In genomic region chr19:3079578-3079977, GRCh38 we compare ENCODE assay signal across 22 cellular contexts. TPM values are rescaled to one million over a fixed set of nuclear protein-coding genes. Genes with fewer than 3 reads are reported as not detected.
DNase-seq lines count a peak whose midpoint lies in the region; TF ChIP-seq lines count a peak whose summit lies in the region.
"Had no signal": no experiment of that assay in that cellular context is flagged by ENCODE, and none has a peak within 500 bp of the region (broad histone marks: within the 10 kb centered on the region; RNA-seq: fewer than 3 reads in every experiment).

No MANE protein-coding gene starts in this region.

- no peak for DNase-seq in colonic mucosa
- DNase-seq in neural progenitor cell (ENCODE audit: low spot score), result no peak
- no peak for DNase-seq in Kasumi-1 (lab: John Stamatoyannopoulos, UW)
- DNase-seq in cerebellum (ENCODE audit: low spot score), result no peak
- DNase-seq in GM19240 (ENCODE audit: insufficient read length, low spot score), result no peak
- DNase-seq: Calu3; CD8-positive, alpha-beta memory T cell; DMS153; H9; MV-4-11; NCI-H1105 treated with DMSO at 0.1 percent for 48 hours; NCI-H1694; NCI-H2081; NCI-H2171; NCI-H345; NCI-H524 treated with DMSO at 0.1 percent for 48 hours; NCI-H82; SIG-M5 had no signal

- no peaks in the 10 kb centered on the region for H3K36me3 Mint-ChIP-seq in neural progenitor cell
- H3K36me3 Mint-ChIP-seq: CD8-positive, alpha-beta memory T cell had no signal

- no peaks in the 10 kb centered on the region for H4K20me1 ChIP-seq in neural progenitor cell (ENCODE audit: low read depth)

- H3K4me2 ChIP-seq in neural progenitor cell, result no peak overlapping the region

- H3K27ac Mint-ChIP-seq in neural progenitor cell, result no peak overlapping the region
- H3K27ac Mint-ChIP-seq: H9 had no signal

- TF ChIP-seq CTCF in HEK293 (tag by site-specific recombination; IDR thresholded peaks at IDR 0.05) (no peak), colonic mucosa (IDR thresholded peaks at IDR 0.05) (no peak), neural progenitor cell (IDR thresholded peaks at IDR 0.05) (no peak)

- CTCF ChIA-PET in HEK293 (lab: Yijun Ruan, JAX), result interaction anchor here (0.6 kb wide), 1 partner anchor 409 kb away, joined by 3 read pairs; no protein-coding TSS in a partner anchor

- H3K4me3 Mint-ChIP-seq in neural progenitor cell, result peak overlapping the region; percentile 41
- H3K4me3 Mint-ChIP-seq: CD8-positive, alpha-beta memory T cell; H9 had no signal

- intact Hi-C loops in colonic mucosa (cut with DNase I), result loop anchor here (2.0 to 5.0 kb wide), 2 partner anchors 27 to 83 kb away; no protein-coding TSS in a partner anchor

- H3K9ac ChIP-seq in colonic mucosa (ENCODE audit: low read depth in 2 of 2, low read length in 2 of 2) (no peak overlapping the region), neural progenitor cell (no peak overlapping the region)

- H3K4me3 ChIP-seq in HEK293 (ENCODE audit: low read depth, low read length) (no peak overlapping the region), colonic mucosa (no peak overlapping the region), neural progenitor cell (no peak overlapping the region)

- H3F3A ChIP-seq in neural progenitor cell (ENCODE audit: low read depth), result no peaks in the 10 kb centered on the region

- peaks cover 4% of the 10 kb centered on the region for H3K4me1 Mint-ChIP-seq in neural progenitor cell

- POLR2A ChIA-PET in HEK293 (lab: Yijun Ruan, JAX), result no interaction called here

- H3K79me2 ChIP-seq in neural progenitor cell (ENCODE audit: low read depth), result no peaks in the 10 kb centered on the region

- H3K27me3 Mint-ChIP-seq in neural progenitor cell (ENCODE audit: insufficient read depth, low read depth), result peaks cover 12% of the 10 kb centered on the region

- H3K27me3 ChIP-seq in colonic mucosa (no peaks in the 10 kb centered on the region), neural progenitor cell (peaks cover 9% of the 10 kb centered on the region)

- no peaks in the 10 kb centered on the region for H3K9me3 Mint-ChIP-seq in neural progenitor cell
- H3K9me3 Mint-ChIP-seq: CD8-positive, alpha-beta memory T cell had no signal

- no peak overlapping the region for H2AFZ ChIP-seq in neural progenitor cell (replicated peaks)

- H3K4me1 ChIP-seq in HEK293 (ENCODE audit: control insufficient read depth, insufficient read depth, low read length), result no peaks in the 10 kb centered on the region
- no peaks in the 10 kb centered on the region for H3K4me1 ChIP-seq in colonic mucosa
- no peaks in the 10 kb centered on the region for H3K4me1 ChIP-seq in neural progenitor cell

- H3K36me3 ChIP-seq in HEK293 (ENCODE audit: control insufficient read depth in 2 of 2, insufficient read depth in 1 of 2, low read length in 2 of 2) (no peaks in the 10 kb centered on the region), colonic mucosa (no peaks in the 10 kb centered on the region), neural progenitor cell (no peaks in the 10 kb centered on the region)

- no peaks in the 10 kb centered on the region for H3K9me3 ChIP-seq in HEK293 (ENCODE audit: control insufficient read depth, insufficient read depth, low read depth, low read length)
- no peaks in the 10 kb centered on the region for H3K9me3 ChIP-seq in colonic mucosa
- H3K9me3 ChIP-seq in neural progenitor cell (ENCODE audit: low read depth), result no peaks in the 10 kb centered on the region

- no peak overlapping the region for H3K27ac ChIP-seq in HEK293 (ENCODE audit: extremely low read depth, low read depth, low read length)
- peak overlapping the region; percentile 14 for H3K27ac ChIP-seq in colonic mucosa
- no peak overlapping the region for H3K27ac ChIP-seq in neural progenitor cell
- H3K27ac ChIP-seq: C4-2B had no signal

TF ChIP-seq in HEK293, 187 proteins besides CTCF, POLR2A, EP300 and RAD21 (continues in another document):
- TF ChIP-seq KLF17 (tag by site-specific recombination; IDR thresholded peaks at IDR 0.05) (0 out of 2 replicates have a peak, but pooled peaks have one; percentile 24), ZNF830 (tag by site-specific recombination; IDR thresholded peaks at IDR 0.05; ENCODE audit: low read depth) (no peak), ZNF791 (tag by site-specific recombination; IDR thresholded peaks at IDR 0.05) (no peak), ZNF510 (tag by site-specific recombination; IDR thresholded peaks at IDR 0.05; ENCODE audit: insufficient replicate concordance) (no peak), ZNF366 (tag by site-specific recombination; conservative IDR thresholded peaks at IDR 0.05) (no peak), PBX3 (CRISPR knock-in tag; IDR thresholded peaks at IDR 0.05) (no peak), ZNF19 (tag by site-specific recombination; IDR thresholded peaks at IDR 0.05; ENCODE audit: low read depth) (no peak), GLIS1 (tag by site-specific recombination; IDR thresholded peaks at IDR 0.05) (no peak), HOXA7 (CRISPR knock-in tag; IDR thresholded peaks at IDR 0.05; ENCODE audit: borderline replicate concordance) (no peak), ZNF302 (tag by site-specific recombination; IDR thresholded peaks at IDR 0.05; ENCODE audit: low read depth) (no peak), ZNF777 (tag by site-specific recombination; IDR thresholded peaks at IDR 0.05; ENCODE audit: borderline replicate concordance) (no peak), ZNF280D (tag by site-specific recombination; IDR thresholded peaks at IDR 0.05) (peak; percentile 69; the same call in 1 of the 2 replicates), ZNF26 (tag by site-specific recombination; IDR thresholded peaks at IDR 0.05) (no peak), ZNF146 (tag by site-specific recombination; IDR thresholded peaks at IDR 0.05) (no peak), ZSCAN16 (tag by site-specific recombination; IDR thresholded peaks at IDR 0.05) (no peak), ZNF623 (tag by site-specific recombination; IDR thresholded peaks at IDR 0.05) (peak; percentile 100), ZNF16 (tag by site-specific recombination; IDR thresholded peaks at IDR 0.05; ENCODE audit: low read depth) (peak; percentile 71)

RNA-seq across cellular contexts. Expression of gene GNA11, which starts 14.6 kb away (rescaled TPM):
- total RNA-seq in colonic mucosa (100 to 1,000 TPM; 197 to 215 TPM), neural progenitor cell (ENCODE audit: low replicate concordance) (12.4 and 19.5 TPM in 2 replicates), cerebellum (37.0 TPM)

RNA-seq across cellular contexts. Expression of gene TLE5, which starts 17.3 kb away (rescaled TPM):
- 100 to 1,000 TPM; 407 to 409 TPM for total RNA-seq in colonic mucosa
- total RNA-seq in neural progenitor cell (ENCODE audit: low replicate concordance), result 54.6 and 148 TPM in 2 replicates
- 92.0 TPM for total RNA-seq in cerebellum

RNA-seq across cellular contexts. Expression of gene TLE2, which starts 50.5 kb away (rescaled TPM):
- total RNA-seq in colonic mucosa (10 to 100 TPM; 42.8 to 52.4 TPM), neural progenitor cell (ENCODE audit: low replicate concordance) (1.1 TPM in 1 of 2 replicates, not detected in the other), cerebellum (17.0 TPM)
- total RNA-seq: HT1080, M059J had no signal

RNA-seq across cellular contexts. Expression of gene GNA15, which starts 56.3 kb away (rescaled TPM):
- total RNA-seq in colonic mucosa, result 1 to 10 TPM; 1.6 to 6.6 TPM
- not detected in 2 replicates for total RNA-seq in neural progenitor cell (ENCODE audit: low replicate concordance)
- 0.73 TPM for total RNA-seq in cerebellum
- total RNA-seq: H9, M059J had no signal
